Comparison of ENCODE assay signal across 9 cellular contexts in genomic region chr12:92551853-92552397, GRCh38.
DNase-seq lines count a peak whose midpoint lies in the region; ATAC-seq lines count a peak whose summit lies in the region.
"Had no signal": no experiment of that assay in that cellular context is flagged by ENCODE, and none has a peak within 500 bp of the region (broad histone marks: within the 10 kb centered on the region; RNA-seq: fewer than 3 reads in every experiment).

No MANE protein-coding gene starts in this region.

- H3K9me3 Mint-ChIP-seq in activated T-cell treated with anti-CD3 and anti-CD28 coated beads, Interleukin-2, amount 50 U/mL, for 4 hours = peaks cover 7% of the 10 kb centered on the region

- H3K4me3 Mint-ChIP-seq in activated T-cell treated with anti-CD3 and anti-CD28 coated beads, Interleukin-2, amount 50 U/mL, for 4 hours = no peak overlapping the region
- H3K4me3 Mint-ChIP-seq: stimulated activated naive CD8-positive, alpha-beta T cell treated with anti-CD3 and anti-CD28 coated beads, Interleukin-15, Interleukin-2, amounts not matched to agents 100 ng/mL and 50 ng/mL, for 24 hours had no signal

- H3K27me3 Mint-ChIP-seq in activated T-cell treated with anti-CD3 and anti-CD28 coated beads, Interleukin-2, amount 50 U/mL, for 4 hours (ENCODE audit: low read depth) = no peaks in the 10 kb centered on the region
- H3K27me3 Mint-ChIP-seq: stimulated activated naive CD8-positive, alpha-beta T cell treated with anti-CD3 and anti-CD28 coated beads, Interleukin-15, Interleukin-2, amounts not matched to agents 100 ng/mL and 50 ng/mL, for 24 hours had no signal

- no peaks in the 10 kb centered on the region for H3K36me3 Mint-ChIP-seq in activated T-cell treated with anti-CD3 and anti-CD28 coated beads, Interleukin-2, amount 50 U/mL, for 4 hours (ENCODE audit: insufficient read depth)

- H3K4me1 Mint-ChIP-seq in activated T-cell treated with anti-CD3 and anti-CD28 coated beads, Interleukin-2, amount 50 U/mL, for 4 hours (ENCODE audit: low read depth) = peaks cover 40% of the 10 kb centered on the region

- DNase-seq in A172 (ENCODE audit: low spot score) (peak; percentile 84), renal cortical epithelial cell (ENCODE audit: low read depth) (peak; percentile 96), NCI-H2171 (lab: John Stamatoyannopoulos, UW) (no peak), NOMO-1 treated with DMSO at 0.1 percent for 48 hours (lab: John Stamatoyannopoulos, UW; ENCODE audit: unreplicated experiment) (no peak), NCI-H146 treated with DMSO at 0.1 percent for 48 hours (lab: John Stamatoyannopoulos, UW; ENCODE audit: unreplicated experiment) (no peak)
- no peak for DNase-seq in activated T-cell treated with anti-CD3 and anti-CD28 coated beads, Interleukin-2, amount 50 U/mL, for 4 hours

- ATAC-seq in GM18870 (IDR thresholded peaks at IDR 0.05; ENCODE audit: unreplicated experiment) = peak; percentile 71
- ATAC-seq in HG03039 (IDR thresholded peaks at IDR 0.05; ENCODE audit: unreplicated experiment) = peak; percentile 68
- peak; percentile 91 to 92 for ATAC-seq in activated T-cell treated with anti-CD3 and anti-CD28 coated beads, Interleukin-2, amount 50 U/mL, for 4 hours

Comparison
In these comparisons a context has a peak if more than half of its experiments do, and no peak if none do; other contexts are left out.
1. DNase-seq: peak in A172 (single experiment) and renal cortical epithelial cell (single experiment); none in activated T-cell treated with anti-CD3 and anti-CD28 coated beads, Interleukin-2, amount 50 U/mL, for 4 hours (single experiment), NCI-H2171 (single experiment), NOMO-1 treated with DMSO at 0.1 percent for 48 hours (single experiment) and NCI-H146 treated with DMSO at 0.1 percent for 48 hours (single experiment).
2. Peak in every context shown above with its lines, with median percentiles within 50 percentile points of each other: ATAC-seq.